In genomic region chr6:357261-357790, GRCh38 we compare ENCODE assay signal across 25 cellular contexts. TPM values are rescaled to one million over a fixed set of nuclear protein-coding genes. Genes with fewer than 3 reads are reported as not detected.
DNase-seq lines count a peak whose midpoint lies in the region; ATAC-seq, FAIRE-seq and TF ChIP-seq lines count a peak whose summit lies in the region.
"Had no signal": no experiment of that assay in that cellular context is flagged by ENCODE, and none has a peak within 500 bp of the region (broad histone marks: within the 10 kb centered on the region; RNA-seq: fewer than 3 reads in every experiment).

No MANE protein-coding gene starts in this region.

- no peaks in the 10 kb centered on the region for H3K9me3 ChIP-seq in OCI-LY7 (ENCODE audit: low read length)
- H3K9me3 ChIP-seq in HepG2 (ENCODE audit: low read length): no peaks in the 10 kb centered on the region
- H3K9me3 ChIP-seq: ascending aorta, SK-N-SH had no signal

- 0 out of 2 replicates have a peak, but pooled peaks cover 4% of the 10 kb centered on the region for H3K4me1 Mint-ChIP-seq in WTC11
- H3K4me1 Mint-ChIP-seq: activated naive CD4-positive, alpha-beta T cell treated with anti-CD3 and anti-CD28 coated beads, Interleukin-2, amount 50 U/mL, for 24 hours had no signal

- no peak overlapping the region for H3K27ac Mint-ChIP-seq in WTC11
- H3K27ac Mint-ChIP-seq: activated naive CD4-positive, alpha-beta T cell treated with anti-CD3 and anti-CD28 coated beads, Interleukin-2, amount 50 U/mL, for 24 hours; CD8-positive, alpha-beta T cell had no signal

- WGBS in HepG2 (ENCODE audit: low lambda C conversion rate): 54% methylated on average over 12 of the region's 12 CpGs

- H3K4me3 ChIP-seq in H7 (ENCODE audit: insufficient read depth, low read depth, low read length) (no peak overlapping the region), OCI-LY7 (ENCODE audit: low read depth, low read length, poor library complexity, severe bottlenecking) (no peak overlapping the region), HepG2 (replicated peaks in 1 of 3; ENCODE audit: insufficient read depth in 1 of 3, low read depth in 2 of 3, low read length in 3 of 3) (no peak overlapping the region)
- H3K4me3 ChIP-seq: ascending aorta, tibial artery had no signal

- no peak overlapping the region for H3K9ac ChIP-seq in HepG2 (ENCODE audit: insufficient read depth, low read depth, low read length)
- H3K9ac ChIP-seq: SK-N-SH had no signal

- peaks cover 5% of the 10 kb centered on the region for H3K27me3 Mint-ChIP-seq in WTC11 (ENCODE audit: low read depth)
- H3K27me3 Mint-ChIP-seq: activated CD4-positive, alpha-beta T cell treated with anti-CD3 and anti-CD28 coated beads, Interleukin-2, amount 10 ng/mL, durations not matched to agents 24 days and 14 days; activated naive CD4-positive, alpha-beta T cell treated with anti-CD3 and anti-CD28 coated beads, Interleukin-2, amount 50 U/mL, for 24 hours had no signal

- in situ Hi-C loops in HepG2 (cut with HindIII; ENCODE audit: extremely low pct_ligation_motif_present, low pct_unique_long_range_greater_than_20kb): no loop called here

- no peaks in the 10 kb centered on the region for H3K9me2 ChIP-seq in OCI-LY7 (ENCODE audit: insufficient read depth, low read length)
- H3K9me2 ChIP-seq: SK-N-SH had no signal

- H3K36me3 Mint-ChIP-seq in WTC11: peaks cover 69% of the 10 kb centered on the region
- H3K36me3 Mint-ChIP-seq: activated naive CD4-positive, alpha-beta T cell treated with anti-CD3 and anti-CD28 coated beads, Interleukin-2, amount 50 U/mL, for 24 hours; CD8-positive, alpha-beta T cell had no signal

- intact Hi-C loops in OCI-LY7 (cut with micrococcal nuclease; ENCODE audit: unreplicated experiment) (no loop called here), HepG2 (cut with micrococcal nuclease; ENCODE audit: unreplicated experiment) (no loop called here)

- H4K20me1 ChIP-seq in OCI-LY7 (ENCODE audit: insufficient read depth, low read length) (no peaks in the 10 kb centered on the region), HepG2 (ENCODE audit: insufficient read depth, low read length) (no peaks in the 10 kb centered on the region)

- H3K79me2 ChIP-seq in OCI-LY7 (ENCODE audit: insufficient read depth, low read depth, low read length) (no peaks in the 10 kb centered on the region), HepG2 (ENCODE audit: insufficient read depth, low read length) (no peaks in the 10 kb centered on the region)

- H3K36me3 ChIP-seq in H7 (replicated peaks; ENCODE audit: control insufficient read depth, insufficient read depth, low read length): no peaks in the 10 kb centered on the region
- H3K36me3 ChIP-seq in OCI-LY7 (ENCODE audit: insufficient read depth, low read length): no peaks in the 10 kb centered on the region; the same call in 1 of the 2 replicates
- no peaks in the 10 kb centered on the region for H3K36me3 ChIP-seq in HepG2 (replicated peaks in 1 of 2; ENCODE audit: control insufficient read depth in 1 of 2, insufficient read depth in 2 of 2, low read length in 2 of 2)
- H3K36me3 ChIP-seq: ascending aorta, tibial artery had no signal

- H3K27ac ChIP-seq in OCI-LY7 (ENCODE audit: low read depth, low read length, poor library complexity, severe bottlenecking) (peak overlapping the region; percentile 86), HepG2 (ENCODE audit: extremely low read length, insufficient read depth, low read length) (no peak overlapping the region)
- H3K27ac ChIP-seq: ascending aorta, tibial artery had no signal

- peaks cover 100% of the 10 kb centered on the region for H3K4me1 ChIP-seq in OCI-LY7 (ENCODE audit: insufficient read depth, low read length, poor library complexity, severe bottlenecking)
- H3K4me1 ChIP-seq in HepG2 (ENCODE audit: insufficient read depth, low read length): peaks cover 16% of the 10 kb centered on the region
- H3K4me1 ChIP-seq: ascending aorta, tibial artery had no signal

- POLR2A ChIA-PET in OCI-LY7 (lab: Charles Lee) (interaction anchor here (1.0 to 8.4 kb wide), 10 partner anchors 8 to 41 kb away, joined by 3 to 77 read pairs (median 6); partner anchors contain the start of gene IRF4), HepG2 (lab: Yijun Ruan, JAX) (no interaction called here), WTC11 (lab: Charles Lee) (no interaction called here)

- no peak overlapping the region for H3K4me3 Mint-ChIP-seq in WTC11
- H3K4me3 Mint-ChIP-seq: activated CD4-positive, alpha-beta T cell treated with anti-CD3 and anti-CD28 coated beads, Interleukin-2, amount 10 ng/mL, durations not matched to agents 24 days and 14 days; activated naive CD4-positive, alpha-beta T cell treated with anti-CD3 and anti-CD28 coated beads, Interleukin-2, amount 50 U/mL, for 24 hours; CD8-positive, alpha-beta T cell had no signal

- FAIRE-seq in HepG2 (lab: Jason Lieb, UNC): no peak
- FAIRE-seq: endothelial cell of umbilical vein, H1, small intestine had no signal

- no TSS peak for BruUV-seq in OCI-LY7 (replicated peaks; lab: Mats Ljungman, UMichigan)
- BruUV-seq in HepG2 (replicated peaks; lab: Mats Ljungman, UMichigan): no TSS peak

- CTCF ChIA-PET in OCI-LY7 (lab: Charles Lee; ENCODE audit: unreplicated experiment): interaction anchor here (0.5 to 1.5 kb wide), 3 partner anchors 8 to 52 kb away, joined by 3 to 5 read pairs (median 3); no protein-coding TSS in a partner anchor
- CTCF ChIA-PET in HepG2 (lab: Yijun Ruan, JAX; ENCODE audit: low intra/inter-chr PET ratio, low total read pairs): no interaction called here
- CTCF ChIA-PET in WTC11 (lab: Charles Lee): no interaction called here

- peak overlapping the region; percentile 66 for H3K4me2 ChIP-seq in OCI-LY7 (ENCODE audit: low read length)
- H3K4me2 ChIP-seq in HepG2 (ENCODE audit: low read depth, low read length): no peak overlapping the region
- H3K4me2 ChIP-seq: SK-N-SH had no signal

- peak; percentile 57 for DNase-seq in H7
- no peak for DNase-seq in OCI-LY7 (ENCODE audit: low spot score)
- DNase-seq in HepG2 (ENCODE audit: low spot score): no peak
- DNase-seq in stimulated activated naive CD8-positive, alpha-beta T cell treated with anti-CD3 and anti-CD28 coated beads, Interleukin-15, Interleukin-2, amounts not matched to agents 100 U/mL and 50 U/mL, for 24 hours: no peak
- DNase-seq in WTC11 (ENCODE audit: low spot score): no peak
- DNase-seq in SIG-M5 (lab: John Stamatoyannopoulos, UW): no peak
- DNase-seq in AG08396 (ENCODE audit: low spot score): no peak
- DNase-seq: activated CD4-positive, alpha-beta T cell treated with anti-CD3 and anti-CD28 coated beads, Interleukin-2, amount 10 ng/mL, durations not matched to agents 24 days and 14 days; CD8-positive, alpha-beta T cell; dermis blood vessel endothelial cell; kidney glomerular epithelial cell; mammary epithelial cell; NCI-H1694; NCI-H2171; NCI-H524; NK-92 treated with Interleukin-12 subunit alpha and Interleukin-12 subunit beta, amount 100 ng/mL, for 24 hours; SK-N-SH; small intestine; stimulated activated CD4-positive, alpha-beta T cell treated with anti-CD3 and anti-CD28 coated beads, Interleukin-2, amount 100 ng/mL, for 48 hours; stimulated activated naive CD4-positive, alpha-beta T cell had no signal

- no peak for ATAC-seq in HepG2
- ATAC-seq in stimulated activated naive CD8-positive, alpha-beta T cell treated with anti-CD3 and anti-CD28 coated beads, Interleukin-15, Interleukin-2, amounts not matched to agents 100 U/mL and 50 U/mL, for 24 hours: peak; percentile 3
- ATAC-seq in WTC11: no peak
- ATAC-seq: CD8-positive, alpha-beta T cell had no signal

- H3K9me3 Mint-ChIP-seq in WTC11: peaks cover 55% of the 10 kb centered on the region
- H3K9me3 Mint-ChIP-seq: activated CD4-positive, alpha-beta T cell treated with anti-CD3 and anti-CD28 coated beads, Interleukin-2, amount 10 ng/mL, durations not matched to agents 24 days and 14 days; activated naive CD4-positive, alpha-beta T cell treated with anti-CD3 and anti-CD28 coated beads, Interleukin-2, amount 50 U/mL, for 24 hours; CD8-positive, alpha-beta T cell had no signal

- H3K27me3 ChIP-seq in H7 (ENCODE audit: control insufficient read depth, insufficient read depth, low read length) (no peaks in the 10 kb centered on the region), HepG2 (ENCODE audit: control insufficient read depth in 1 of 2, insufficient read depth in 2 of 2, low read length in 2 of 2) (peaks cover 0 to 12% of the 10 kb centered on the region in 2 experiments; a peak in 2 of 5 replicates)
- H3K27me3 ChIP-seq: ascending aorta, tibial artery had no signal

- TF ChIP-seq CTCF in OCI-LY7 (conservative IDR thresholded peaks at IDR 0.05; ENCODE audit: low read length) (no peak), HepG2 (CRISPR knock-in tag; IDR thresholded peaks at IDR 0.05) (no peak), WTC11 (IDR thresholded peaks at IDR 0.05) (no peak)

- H2AFZ ChIP-seq in OCI-LY7 (ENCODE audit: low read length): peak overlapping the region; percentile 32; the same call in 1 of the 2 replicates
- no peak overlapping the region for H2AFZ ChIP-seq in HepG2 (ENCODE audit: low read length)

- no peak for TF ChIP-seq RAD21 in HepG2 (CRISPR knock-in tag; IDR thresholded peaks at IDR 0.05)

- no peak for TF ChIP-seq POLR2A in HepG2 (IDR thresholded peaks at IDR 0.05; ENCODE audit: insufficient read depth in 1 of 2, low read depth in 2 of 2, low read length in 2 of 2)

- TF ChIP-seq EP300 in HepG2 (IDR thresholded peaks at IDR 0.05; ENCODE audit: low read depth in 2 of 2, low read length in 2 of 2) (no peak), HepG2 (CRISPR knock-in tag; IDR thresholded peaks at IDR 0.05; ENCODE audit: borderline replicate concordance) (no peak)

RNA-seq across cellular contexts. Expression of gene IRF4, which starts 34.2 kb away (rescaled TPM):
- total RNA-seq in H7 (2014; rRNA removed; shearing (Covaris generic)): 1.1 and 4.8 TPM in 2 replicates
- total RNA-seq in OCI-LY7 (2014; rRNA removed; shearing (Covaris generic)): 143 and 189 TPM in 2 replicates
- total RNA-seq in OCI-LY7 (2022) (281 and 291 TPM in 2 replicates), HepG2 (2016; rRNA removed; fragmentation: Illumina TruSeq; extraction: Trizol) (0.07 and 0.09 TPM in 2 replicates), WTC11 (2021) (1.6 to 2.2 TPM (median 2.2 TPM) in 3 replicates)
- total RNA-seq in HepG2 (2016; cell fraction: cytosol; rRNA removed; fragmentation: Illumina TruSeq; extraction: Trizol; ENCODE audit: low read depth): not detected in 2 replicates
- total RNA-seq in HepG2 (2016; cell fraction: insoluble cytoplasmic fraction; rRNA removed; fragmentation: Illumina TruSeq; extraction: Trizol): 0.06 and 0.13 TPM in 2 replicates
- total RNA-seq in HepG2 (2016; cell fraction: membrane; rRNA removed; fragmentation: Illumina TruSeq; extraction: Trizol): 0.19 and 0.21 TPM in 2 replicates
- 0.09 TPM in 1 of 2 replicates, not detected in the other for total RNA-seq in HepG2 (2016; cell fraction: nucleus; rRNA removed; fragmentation: Illumina TruSeq; extraction: Trizol)
- 0.07 TPM in 2 replicates for polyA plus RNA-seq in HepG2 (2011; rRNA removed)
- polyA plus RNA-seq in HepG2 (2011; cell fraction: cytosol; rRNA removed): 0.04 and 0.24 TPM in 2 replicates
- polyA plus RNA-seq in HepG2 (2011; cell fraction: nucleus; rRNA removed): 0.16 and 0.51 TPM in 2 replicates
- 0.04 and 0.11 TPM in 2 replicates for polyA plus RNA-seq in HepG2 (2012)
- not detected in 2 replicates for polyA plus RNA-seq in HepG2 (2016; cell fraction: cytosol; fragmentation: Illumina TruSeq; extraction: Trizol; ENCODE audit: low read depth)
- polyA plus RNA-seq in HepG2 (2016; cell fraction: insoluble cytoplasmic fraction; fragmentation: Illumina TruSeq; extraction: Trizol; ENCODE audit: low read depth): 0.09 and 0.10 TPM in 2 replicates
- polyA plus RNA-seq in HepG2 (2016; cell fraction: membrane; fragmentation: Illumina TruSeq; extraction: Trizol; ENCODE audit: low read depth): 0.03 and 0.05 TPM in 2 replicates
- polyA plus RNA-seq in HepG2 (2016; cell fraction: nucleus; fragmentation: Illumina TruSeq; extraction: Trizol; ENCODE audit: insufficient read depth, low read depth): 0.11 and 0.30 TPM in 2 replicates
- 0.72 TPM in 1 of 2 replicates, not detected in the other for polyA minus RNA-seq in HepG2 (2011; rRNA and poly(A)+ RNA removed; ENCODE audit: low replicate concordance)
- polyA minus RNA-seq in HepG2 (2011; cell fraction: cytosol; rRNA and poly(A)+ RNA removed): not detected in 2 replicates
- 0.12 and 0.13 TPM in 2 replicates for polyA minus RNA-seq in HepG2 (2011; cell fraction: nucleus; rRNA and poly(A)+ RNA removed)
- total RNA-seq: dermis blood vessel endothelial cell, endothelial cell of umbilical vein, mammary epithelial cell had no signal
- polyA plus RNA-seq: endothelial cell of umbilical vein, SK-N-SH had no signal

Comparison
In these comparisons a context has a peak if more than half of its experiments do, and no peak if none do; other contexts are left out.
1. RNA of gene IRF4, which starts 34.2 kb away (total RNA-seq): 143 to 291 TPM in OCI-LY7; 1.6 to 2.2 TPM in WTC11, 1.1 to 4.8 TPM in H7 and 0.06 to 0.21 TPM in HepG2; every median in the first group is over 10 times any median in the second.